In the genomic region with DNA sequence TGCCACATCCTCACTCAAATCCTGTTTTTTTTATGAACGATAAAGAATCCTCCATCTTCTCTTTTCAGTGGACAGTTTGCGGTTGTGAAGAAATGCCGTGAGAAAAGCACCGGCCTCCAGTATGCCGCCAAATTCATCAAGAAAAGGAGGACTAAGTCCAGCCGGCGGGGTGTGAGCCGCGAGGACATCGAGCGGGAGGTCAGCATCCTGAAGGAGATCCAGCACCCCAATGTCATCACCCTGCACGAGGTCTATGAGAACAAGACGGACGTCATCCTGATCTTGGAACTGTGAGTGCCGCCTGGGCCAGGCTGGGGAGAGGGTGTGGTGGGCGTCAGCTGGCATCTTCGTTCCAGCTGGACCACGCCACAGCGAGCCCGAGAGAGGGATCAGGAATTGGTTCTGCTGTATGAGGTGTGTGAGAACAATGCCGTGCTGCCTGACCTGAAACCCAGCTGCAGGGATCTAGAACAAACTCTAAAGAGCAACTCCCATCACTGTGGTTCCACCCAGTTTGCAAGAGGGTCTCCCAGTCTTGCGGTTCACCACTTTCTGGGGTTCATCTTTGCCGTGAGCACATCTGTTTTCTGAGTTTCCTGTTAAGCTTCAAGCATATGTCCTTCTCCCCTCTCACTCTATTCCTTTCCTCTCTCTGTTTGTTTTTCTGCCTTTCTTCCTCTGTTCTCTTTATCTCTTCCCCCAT, we compare ENCODE assay signal across 29 cellular contexts.
A peak's percentile ranks its signal among the peaks of the same experiment; 100 is the strongest.
DNase-seq lines count a peak whose midpoint lies in the region; ATAC-seq, FAIRE-seq and TF ChIP-seq lines count a peak whose summit lies in the region.
"Had no signal": no experiment of that assay in that cellular context is flagged by ENCODE, and none has a peak within 500 bp of the region (broad histone marks: within the 10 kb centered on the region; RNA-seq: fewer than 3 reads in every experiment).

No MANE protein-coding gene starts in this region.

- H3K23ac ChIP-seq in IMR-90 (ENCODE audit: low read depth, low read length): no peak overlapping the region

- H3K4me1 ChIP-seq in IMR-90 (ENCODE audit: control insufficient read depth, insufficient read depth, low read length) (peaks cover 16% of the 10 kb centered on the region), K562 (replicated peaks in 1 of 2; ENCODE audit: control insufficient read depth in 2 of 2, insufficient read depth in 2 of 2, low read length in 2 of 2) (peaks cover 8 to 10% of the 10 kb centered on the region in 2 experiments; a peak in 4 of 5 replicates), foreskin keratinocyte (peaks cover 4% of the 10 kb centered on the region)
- H3K4me1 ChIP-seq: prostate gland had no signal

- H3K4me2 ChIP-seq in IMR-90 (ENCODE audit: low read depth, low read length) (no peak overlapping the region), K562 (ENCODE audit: insufficient read depth, low read length) (no peak overlapping the region)
- H3K4me2 ChIP-seq: PC-9 had no signal

- TF ChIP-seq POLR2A in IMR-90 (IDR thresholded peaks at IDR 0.05; ENCODE audit: low read depth, low read length) (no peak), K562 (conservative IDR thresholded peaks at IDR 0.05) (no peak)

- FAIRE-seq in GM18507 (lab: Jason Lieb, UNC): peak; percentile 9
- no peak for FAIRE-seq in K562 (lab: Jason Lieb, UNC)
- FAIRE-seq: H54, islet of Langerhans had no signal

- POLR2A ChIA-PET in IMR-90 (lab: Charles Lee; ENCODE audit: unreplicated experiment): no interaction called here
- POLR2A ChIA-PET in K562 (lab: Yijun Ruan, JAX): no interaction called here

- H4K91ac ChIP-seq in IMR-90 (ENCODE audit: insufficient read depth, low read depth, low read length): no peak overlapping the region

- no peak overlapping the region for H4K8ac ChIP-seq in IMR-90 (ENCODE audit: low read depth in 2 of 2, low read length in 2 of 2)

- no peaks in the 10 kb centered on the region for H3K27me3 Mint-ChIP-seq in osteocyte (ENCODE audit: unreplicated experiment)

- 82% methylated on average over 10 of the region's 23 CpGs; no CpG with 5 or more reads in 1 of the 2 experiments for WGBS in IMR-90 (ENCODE audit: extremely low coverage in 2 of 2, insufficient read length in 1 of 2), 2 experiments
- 95% methylated on average over 15 of the region's 23 CpGs for WGBS in K562 (ENCODE audit: insufficient coverage, low coverage, missing lambda C conversion rate)

- no peak for TF ChIP-seq EP300 in K562 (IDR thresholded peaks at IDR 0.05; ENCODE audit: low read length)

- no peak overlapping the region for H2BK15ac ChIP-seq in IMR-90 (ENCODE audit: low read depth, low read length)

- H3K4ac ChIP-seq in IMR-90 (ENCODE audit: low read depth, low read length): no peak overlapping the region

- peak overlapping the region; percentile 97 for H3K27ac Mint-ChIP-seq in osteocyte (ENCODE audit: unreplicated experiment)
- H3K27ac Mint-ChIP-seq: activated CD4-positive, alpha-beta T cell treated with anti-CD3 and anti-CD28 coated beads, Interleukin-2, amount 10 ng/mL, durations not matched to agents 24 days and 14 days; activated CD8-positive, alpha-beta memory T cell treated with anti-CD3 and anti-CD28 coated beads, Interleukin-2, amount 10 ng/mL, durations not matched to agents 7 days and 5 days; activated naive CD4-positive, alpha-beta T cell treated with anti-CD3 and anti-CD28 coated beads, Interleukin-2, amount 50 U/mL, for 24 hours; CD4-positive, CD25-positive, alpha-beta regulatory T cell; stimulated activated effector memory CD8-positive, alpha-beta T cell treated with anti-CD3 and anti-CD28 coated beads, Interleukin-12 subunit alpha, Interleukin-12 subunit beta, amount 100 ng/mL, for 72 hours; T-cell had no signal

- TF ChIP-seq CTCF in IMR-90 (conservative IDR thresholded peaks at IDR 0.05; ENCODE audit: low read depth, low read length) (no peak), K562 (IDR thresholded peaks at IDR 0.05 in 2 of 3, conservative IDR thresholded peaks at IDR 0.05 in 1 of 3; ENCODE audit: insufficient read depth in 2 of 3, low read depth in 1 of 3, low read length in 3 of 3) (no peak), osteocyte (IDR thresholded peaks at IDR 0.05) (no peak), foreskin keratinocyte (conservative IDR thresholded peaks at IDR 0.05) (no peak)

- H3K79me1 ChIP-seq in IMR-90 (ENCODE audit: low read depth in 1 of 2, low read length in 2 of 2): no peaks in the 10 kb centered on the region

- H3K14ac ChIP-seq in IMR-90 (replicated peaks; ENCODE audit: low read depth, low read length): no peak overlapping the region

- no peak overlapping the region for H2AK9ac ChIP-seq in IMR-90 (replicated peaks; ENCODE audit: low read depth, low read length, poor library complexity)

- H3K4me3 ChIP-seq in IMR-90 (ENCODE audit: insufficient read depth, low read depth, low read length) (no peak overlapping the region), K562 (no peak overlapping the region)
- H3K4me3 ChIP-seq: PC-9, prostate gland had no signal

- H3K56ac ChIP-seq in IMR-90 (ENCODE audit: extremely low read depth, insufficient read depth, low read length): no peak overlapping the region

- no peak for DNase-seq in GM18507 (ENCODE audit: extremely low spot score, insufficient read length, low read depth)
- no peak for DNase-seq in IMR-90
- no peak for DNase-seq in K562 (ENCODE audit: extremely low read depth in 1 of 4, low spot score in 3 of 4)
- no peak for DNase-seq in osteocyte (ENCODE audit: extremely low spot score, unreplicated experiment)
- no peak for DNase-seq in foreskin keratinocyte
- DNase-seq in dedifferentiated amniotic fluid mesenchymal stem cell (ENCODE audit: extremely low spot score): no peak
- DNase-seq in T-helper 1 cell: no peak
- DNase-seq: activated CD4-positive, alpha-beta T cell treated with anti-CD3 and anti-CD28 coated beads, Interleukin-2, amount 10 ng/mL, durations not matched to agents 24 days and 14 days; activated CD8-positive, alpha-beta memory T cell treated with anti-CD3 and anti-CD28 coated beads, Interleukin-2, amount 10 ng/mL, durations not matched to agents 7 days and 5 days; aorta; CD4-positive, CD25-positive, alpha-beta regulatory T cell; central memory CD4-positive, alpha-beta T cell; GDM1; hypothalamus; Karpas-422; left ventricle myocardium superior; NCI-H1048; NCI-H1930; NCI-H345; NCI-H774; PC-9; SHP77 had no signal

- no peaks in the 10 kb centered on the region for H3K9me3 ChIP-seq in IMR-90 (ENCODE audit: control insufficient read depth, insufficient read depth, low read length)
- no peaks in the 10 kb centered on the region for H3K9me3 ChIP-seq in K562 (replicated peaks; ENCODE audit: control insufficient read depth, insufficient read depth, low read depth, low read length)
- H3K9me3 ChIP-seq: prostate gland had no signal

- no peaks in the 10 kb centered on the region for H3K36me3 ChIP-seq in IMR-90 (ENCODE audit: control insufficient read depth, insufficient read depth, low read length)
- H3K36me3 ChIP-seq in K562 (ENCODE audit: control insufficient read depth, insufficient read depth, low read length): peaks cover 28% of the 10 kb centered on the region; the same call in 2 of the 3 replicates
- H3K36me3 ChIP-seq: prostate gland had no signal

- no peak overlapping the region for H2BK120ac ChIP-seq in IMR-90 (ENCODE audit: low read depth, low read length)

- H3K9me1 ChIP-seq in IMR-90 (ENCODE audit: insufficient read depth, low read length) (no peaks in the 10 kb centered on the region), K562 (ENCODE audit: control insufficient read depth, insufficient read depth, low read length) (no peaks in the 10 kb centered on the region)

- no peaks in the 10 kb centered on the region for H4K20me1 ChIP-seq in IMR-90 (ENCODE audit: insufficient read depth, low read length)
- no peaks in the 10 kb centered on the region for H4K20me1 ChIP-seq in K562 (replicated peaks; ENCODE audit: control insufficient read depth, insufficient read depth, low read length)

- in situ Hi-C loops in IMR-90 (cut with MboI; ENCODE audit: low sequenced_read_pairs): no loop called here
- in situ Hi-C loops in K562 (cut with MboI): no loop called here

- no peak overlapping the region for H3K9ac ChIP-seq in IMR-90 (ENCODE audit: low read depth, low read length)
- H3K9ac ChIP-seq in K562 (ENCODE audit: insufficient read depth in 1 of 2, low read depth in 2 of 2, low read length in 2 of 2): no peak overlapping the region

- no peak overlapping the region for H2BK5ac ChIP-seq in IMR-90 (ENCODE audit: low read depth, low read length, poor library complexity, severe bottlenecking)

- no peak overlapping the region for H3K4me3 Mint-ChIP-seq in osteocyte (ENCODE audit: unreplicated experiment)
- H3K4me3 Mint-ChIP-seq: activated CD4-positive, alpha-beta T cell treated with anti-CD3 and anti-CD28 coated beads, Interleukin-2, amount 10 ng/mL, durations not matched to agents 24 days and 14 days; activated CD8-positive, alpha-beta memory T cell treated with anti-CD3 and anti-CD28 coated beads, Interleukin-2, amount 10 ng/mL, durations not matched to agents 7 days and 5 days; activated naive CD4-positive, alpha-beta T cell treated with anti-CD3 and anti-CD28 coated beads, Interleukin-2, amount 50 U/mL, for 24 hours; CD4-positive, CD25-positive, alpha-beta regulatory T cell; stimulated activated effector memory CD8-positive, alpha-beta T cell treated with anti-CD3 and anti-CD28 coated beads, Interleukin-12 subunit alpha, Interleukin-12 subunit beta, amount 100 ng/mL, for 72 hours had no signal

- intact Hi-C loops in IMR-90 (cut with micrococcal nuclease) (loop anchor here (5.0 kb wide), 1 partner anchor 268 kb away; no protein-coding TSS in a partner anchor), K562 (cut with micrococcal nuclease) (no loop called here)

- BruUV-seq in IMR-90 (replicated peaks; lab: Mats Ljungman, UMichigan) (no TSS peak), K562 (replicated peaks; lab: Mats Ljungman, UMichigan) (no TSS peak)

- peaks cover 42% of the 10 kb centered on the region for H3K36me3 Mint-ChIP-seq in osteocyte (ENCODE audit: unreplicated experiment)
- H3K36me3 Mint-ChIP-seq: activated CD8-positive, alpha-beta memory T cell treated with anti-CD3 and anti-CD28 coated beads, Interleukin-2, amount 10 ng/mL, durations not matched to agents 7 days and 5 days; activated naive CD4-positive, alpha-beta T cell treated with anti-CD3 and anti-CD28 coated beads, Interleukin-2, amount 50 U/mL, for 24 hours; CD4-positive, CD25-positive, alpha-beta regulatory T cell; stimulated activated effector memory CD8-positive, alpha-beta T cell treated with anti-CD3 and anti-CD28 coated beads, Interleukin-12 subunit alpha, Interleukin-12 subunit beta, amount 100 ng/mL, for 72 hours; T-cell had no signal

- TF ChIP-seq RAD21 in IMR-90 (IDR thresholded peaks at IDR 0.05; ENCODE audit: low read length) (no peak), K562 (CRISPR knock-in tag; conservative IDR thresholded peaks at IDR 0.05 in 1 of 2, IDR thresholded peaks at IDR 0.05 in 1 of 2) (no peak)

- H3K27ac ChIP-seq in IMR-90 (ENCODE audit: insufficient read depth, low read length) (no peak overlapping the region), K562 (ENCODE audit: extremely low read depth, low read depth, low read length) (no peak overlapping the region), foreskin keratinocyte (no peak overlapping the region)
- H3K27ac ChIP-seq: prostate gland had no signal

- H3K27me3 ChIP-seq in IMR-90 (ENCODE audit: control insufficient read depth, insufficient read depth, low read length) (peaks cover 4% of the 10 kb centered on the region; the same call in 1 of the 2 replicates), K562 (ENCODE audit: control insufficient read depth in 2 of 2, insufficient read depth in 2 of 2, low read length in 2 of 2) (no peaks in the 10 kb centered on the region), foreskin keratinocyte (no peaks in the 10 kb centered on the region)

- CTCF ChIA-PET in IMR-90 (lab: Yijun Ruan, JAX) (no interaction called here), K562 (lab: Yijun Ruan, JAX; ENCODE audit: low intra/inter-chr PET ratio) (no interaction called here)

- dilution Hi-C loops in IMR-90 (cut with HindIII; ENCODE audit: low sequenced_read_pairs, unreplicated experiment): no loop called here

- H2BK20ac ChIP-seq in IMR-90 (ENCODE audit: low read depth, low read length): no peak overlapping the region

- no peak overlapping the region for H2AK5ac ChIP-seq in IMR-90 (ENCODE audit: low read depth, low read length)

- peaks cover 94% of the 10 kb centered on the region for H3K4me1 Mint-ChIP-seq in osteocyte (ENCODE audit: unreplicated experiment)
- H3K4me1 Mint-ChIP-seq: activated CD8-positive, alpha-beta memory T cell treated with anti-CD3 and anti-CD28 coated beads, Interleukin-2, amount 10 ng/mL, durations not matched to agents 7 days and 5 days; stimulated activated effector memory CD8-positive, alpha-beta T cell treated with anti-CD3 and anti-CD28 coated beads, Interleukin-12 subunit alpha, Interleukin-12 subunit beta, amount 100 ng/mL, for 72 hours had no signal

- no peak overlapping the region for H4K5ac ChIP-seq in IMR-90 (ENCODE audit: low read depth, low read length)

- H3K18ac ChIP-seq in IMR-90 (ENCODE audit: low read depth, low read length): peak overlapping the region; percentile 18; the same call in 1 of the 2 replicates

- H2AFZ ChIP-seq in IMR-90 (replicated peaks; ENCODE audit: low read length, poor library complexity): no peak overlapping the region
- no peak overlapping the region for H2AFZ ChIP-seq in K562 (ENCODE audit: low read depth, low read length)
- H2AFZ ChIP-seq: PC-9 had no signal

- no peaks in the 10 kb centered on the region; the same call in 2 of the 3 replicates for H3K79me2 ChIP-seq in K562 (ENCODE audit: control insufficient read depth, insufficient read depth, low read length)

- H3K9me3 Mint-ChIP-seq in osteocyte (ENCODE audit: unreplicated experiment): no peaks in the 10 kb centered on the region
- H3K9me3 Mint-ChIP-seq: activated naive CD4-positive, alpha-beta T cell treated with anti-CD3 and anti-CD28 coated beads, Interleukin-2, amount 50 U/mL, for 24 hours; CD4-positive, CD25-positive, alpha-beta regulatory T cell; stimulated activated effector memory CD8-positive, alpha-beta T cell treated with anti-CD3 and anti-CD28 coated beads, Interleukin-12 subunit alpha, Interleukin-12 subunit beta, amount 100 ng/mL, for 72 hours had no signal

- no peak for ATAC-seq in IMR-90 (ENCODE audit: low read depth)
- ATAC-seq in K562: no peak
- no peak for ATAC-seq in foreskin keratinocyte
- no peak for ATAC-seq in GM19452 (IDR thresholded peaks at IDR 0.05; ENCODE audit: unreplicated experiment)
- ATAC-seq: activated CD8-positive, alpha-beta memory T cell treated with anti-CD3 and anti-CD28 coated beads, Interleukin-2, amount 10 ng/mL, durations not matched to agents 7 days and 5 days; left ventricle myocardium superior; stimulated activated effector memory CD8-positive, alpha-beta T cell treated with anti-CD3 and anti-CD28 coated beads, Interleukin-12 subunit alpha, Interleukin-12 subunit beta, amount 100 ng/mL, for 72 hours had no signal
